ENCODE assay signal across 10 cellular contexts in genomic region chr18:55338955-55339662, GRCh38.
DNase-seq lines count a peak whose midpoint lies in the region; ATAC-seq, FAIRE-seq and TF ChIP-seq lines count a peak whose summit lies in the region.
"Had no signal": no experiment of that assay in that cellular context is flagged by ENCODE, and none has a peak within 500 bp of the region (broad histone marks: within the 10 kb centered on the region; RNA-seq: fewer than 3 reads in every experiment).

No MANE protein-coding gene starts in this region.

- 17% methylated on average over 8 of the region's 8 CpGs for WGBS in right lobe of liver (ENCODE audit: insufficient coverage, low coverage, low lambda C conversion rate, missing lambda C conversion rate)
- 14% methylated on average over 8 of the region's 8 CpGs for WGBS in HepG2 (ENCODE audit: low lambda C conversion rate)

- no peak overlapping the region for H3K27ac ChIP-seq in right lobe of liver
- no peak overlapping the region for H3K27ac ChIP-seq in HepG2 (ENCODE audit: extremely low read length, insufficient read depth, low read length)
- peak overlapping the region; percentile 68 for H3K27ac ChIP-seq in vagina
- no peak overlapping the region for H3K27ac ChIP-seq in PC-3 (ENCODE audit: low read length)

- H3K79me2 ChIP-seq in HepG2 (ENCODE audit: insufficient read depth, low read length) (no peaks in the 10 kb centered on the region), PC-3 (ENCODE audit: low read length) (no peaks in the 10 kb centered on the region)

- no peaks in the 10 kb centered on the region for H3K36me3 Mint-ChIP-seq in mesothelial cell of epicardium

- no peak for TF ChIP-seq RAD21 in HepG2 (CRISPR knock-in tag; IDR thresholded peaks at IDR 0.05)

- TF ChIP-seq EP300 in HepG2 (IDR thresholded peaks at IDR 0.05; ENCODE audit: low read depth in 2 of 2, low read length in 2 of 2) (no peak), HepG2 (CRISPR knock-in tag; IDR thresholded peaks at IDR 0.05; ENCODE audit: borderline replicate concordance) (no peak)

- no peaks in the 10 kb centered on the region for H3K9me2 ChIP-seq in PC-3 (replicated peaks; ENCODE audit: low read length)

- H3K36me3 ChIP-seq in right lobe of liver = no peaks in the 10 kb centered on the region
- H3K36me3 ChIP-seq in HepG2 (replicated peaks in 1 of 2; ENCODE audit: control insufficient read depth in 1 of 2, insufficient read depth in 2 of 2, low read length in 2 of 2) = no peaks in the 10 kb centered on the region
- H3K36me3 ChIP-seq in bronchial epithelial cell (ENCODE audit: control insufficient read depth, insufficient read depth, low read length) = peaks cover 1% of the 10 kb centered on the region
- no peaks in the 10 kb centered on the region for H3K36me3 ChIP-seq in vagina
- no peaks in the 10 kb centered on the region for H3K36me3 ChIP-seq in PC-3 (ENCODE audit: low read depth, low read length)

- CTCF ChIA-PET in HepG2 (lab: Yijun Ruan, JAX; ENCODE audit: low intra/inter-chr PET ratio, low total read pairs) = no interaction called here
- CTCF ChIA-PET in PC-3 (lab: Charles Lee) = no interaction called here

- TF ChIP-seq CTCF in right lobe of liver (IDR thresholded peaks at IDR 0.05) (no peak), HepG2 (CRISPR knock-in tag; IDR thresholded peaks at IDR 0.05) (no peak), bronchial epithelial cell (IDR thresholded peaks at IDR 0.05; ENCODE audit: insufficient read depth, low read length, severe bottlenecking) (no peak), mesothelial cell of epicardium (IDR thresholded peaks at IDR 0.05; ENCODE audit: unreplicated experiment) (no peak), vagina (IDR thresholded peaks at IDR 0.05) (no peak), PC-3 (conservative IDR thresholded peaks at IDR 0.05; ENCODE audit: low read depth, low read length) (no peak; the same call in 1 of the 2 replicates)

- H3K9me3 ChIP-seq in right lobe of liver = no peaks in the 10 kb centered on the region
- H3K9me3 ChIP-seq in HepG2 (ENCODE audit: low read length) = no peaks in the 10 kb centered on the region
- H3K9me3 ChIP-seq in vagina = no peaks in the 10 kb centered on the region
- no peaks in the 10 kb centered on the region for H3K9me3 ChIP-seq in PC-3 (ENCODE audit: low read length)

- H3K4me3 ChIP-seq in right lobe of liver (no peak overlapping the region), HepG2 (replicated peaks in 1 of 3; ENCODE audit: insufficient read depth in 1 of 3, low read depth in 2 of 3, low read length in 3 of 3) (no peak overlapping the region), bronchial epithelial cell (ENCODE audit: low read depth, low read length) (no peak overlapping the region), vagina (no peak overlapping the region), PC-3 (ENCODE audit: low read length) (no peak overlapping the region)

- POLR2A ChIA-PET in HepG2 (lab: Yijun Ruan, JAX) (no interaction called here), PC-3 (lab: Charles Lee; ENCODE audit: unreplicated experiment) (no interaction called here)

- no peaks in the 10 kb centered on the region for H4K20me1 ChIP-seq in HepG2 (ENCODE audit: insufficient read depth, low read length)
- no peaks in the 10 kb centered on the region for H4K20me1 ChIP-seq in PC-3 (ENCODE audit: low read length)

- H3K4me1 ChIP-seq in right lobe of liver (no peaks in the 10 kb centered on the region), HepG2 (ENCODE audit: insufficient read depth, low read length) (no peaks in the 10 kb centered on the region), vagina (peaks cover 6% of the 10 kb centered on the region), PC-3 (ENCODE audit: insufficient read depth, low read length) (no peaks in the 10 kb centered on the region)

- BruUV-seq in HepG2 (replicated peaks; lab: Mats Ljungman, UMichigan) (no TSS peak), PC-3 (replicated peaks; lab: Mats Ljungman, UMichigan) (no TSS peak)

- H3K9ac ChIP-seq in HepG2 (ENCODE audit: insufficient read depth, low read depth, low read length) (no peak overlapping the region), PC-3 (ENCODE audit: low read length) (no peak overlapping the region)

- TF ChIP-seq POLR2A in right lobe of liver (IDR thresholded peaks at IDR 0.05) (no peak), HepG2 (IDR thresholded peaks at IDR 0.05; ENCODE audit: insufficient read depth in 1 of 2, low read depth in 2 of 2, low read length in 2 of 2) (no peak), vagina (IDR thresholded peaks at IDR 0.05) (no peak)

- no peaks in the 10 kb centered on the region for H3F3A ChIP-seq in PC-3 (ENCODE audit: low read length, unreplicated experiment)

- ATAC-seq in right lobe of liver (peak in 3 of 4 donors; percentile 45 to 59 (median 56)), HepG2 (no peak), PC-3 (no peak)
- ATAC-seq: Panc1 had no signal

- H2AFZ ChIP-seq in HepG2 (ENCODE audit: low read length) (no peak overlapping the region), PC-3 (ENCODE audit: low read length) (no peak overlapping the region)

- H3K4me1 Mint-ChIP-seq in mesothelial cell of epicardium = peaks cover 29% of the 10 kb centered on the region

- in situ Hi-C loops in HepG2 (cut with HindIII; ENCODE audit: extremely low pct_ligation_motif_present, low pct_unique_long_range_greater_than_20kb) = no loop called here

- intact Hi-C loops in right lobe of liver (cut with DNase I) (no loop called here), HepG2 (cut with micrococcal nuclease; ENCODE audit: unreplicated experiment) (no loop called here), vagina (cut with DNase I) (no loop called here), PC-3 (cut with micrococcal nuclease) (no loop called here)

- DNase-seq in right lobe of liver = no peak
- no peak for DNase-seq in HepG2 (ENCODE audit: low spot score)
- peak; percentile 6 for DNase-seq in bronchial epithelial cell (ENCODE audit: low read depth)
- no peak for DNase-seq in mesothelial cell of epicardium (ENCODE audit: low spot score in 2 of 2, unreplicated experiment in 2 of 2)
- no peak for DNase-seq in vagina (ENCODE audit: extremely low spot score in 2 of 2)
- no peak for DNase-seq in PC-3
- no peak for DNase-seq in T-helper 1 cell
- no peak for DNase-seq in SW 1271 (lab: John Stamatoyannopoulos, UW)
- DNase-seq: activated CD4-positive, alpha-beta T cell treated with anti-CD3 and anti-CD28 coated beads, Interleukin-2, amount 50 U/mL, for 48 hours had no signal

- FAIRE-seq in HepG2 (lab: Jason Lieb, UNC) (no peak), bronchial epithelial cell (lab: Jason Lieb, UNC) (no peak)

- no peaks in the 10 kb centered on the region for H3K9me3 Mint-ChIP-seq in mesothelial cell of epicardium

- peak overlapping the region; percentile 39 for H3K27ac Mint-ChIP-seq in mesothelial cell of epicardium

- H3K27me3 ChIP-seq in right lobe of liver = no peaks in the 10 kb centered on the region
- H3K27me3 ChIP-seq in HepG2 (ENCODE audit: control insufficient read depth in 1 of 2, insufficient read depth in 2 of 2, low read length in 2 of 2) = no peaks in the 10 kb centered on the region
- H3K27me3 ChIP-seq in bronchial epithelial cell (ENCODE audit: control insufficient read depth, insufficient read depth, low read length) = no peaks in the 10 kb centered on the region
- H3K27me3 ChIP-seq in vagina = no peaks in the 10 kb centered on the region
- no peaks in the 10 kb centered on the region for H3K27me3 ChIP-seq in PC-3 (ENCODE audit: low read length)

- H3K4me2 ChIP-seq in HepG2 (ENCODE audit: low read depth, low read length) = no peak overlapping the region
- no peak overlapping the region for H3K4me2 ChIP-seq in PC-3 (ENCODE audit: low read length)

- no peaks in the 10 kb centered on the region for H3K27me3 Mint-ChIP-seq in mesothelial cell of epicardium (ENCODE audit: low read depth)

- no peak overlapping the region for H3K4me3 Mint-ChIP-seq in mesothelial cell of epicardium

TF ChIP-seq in HepG2, 621 proteins besides CTCF, POLR2A, EP300 and RAD21 (continues in another document):
- TF ChIP-seq THAP9 (CRISPR knock-in tag; IDR thresholded peaks at IDR 0.05; ENCODE audit: borderline replicate concordance) = no peak
- TF ChIP-seq, protein P1, sequence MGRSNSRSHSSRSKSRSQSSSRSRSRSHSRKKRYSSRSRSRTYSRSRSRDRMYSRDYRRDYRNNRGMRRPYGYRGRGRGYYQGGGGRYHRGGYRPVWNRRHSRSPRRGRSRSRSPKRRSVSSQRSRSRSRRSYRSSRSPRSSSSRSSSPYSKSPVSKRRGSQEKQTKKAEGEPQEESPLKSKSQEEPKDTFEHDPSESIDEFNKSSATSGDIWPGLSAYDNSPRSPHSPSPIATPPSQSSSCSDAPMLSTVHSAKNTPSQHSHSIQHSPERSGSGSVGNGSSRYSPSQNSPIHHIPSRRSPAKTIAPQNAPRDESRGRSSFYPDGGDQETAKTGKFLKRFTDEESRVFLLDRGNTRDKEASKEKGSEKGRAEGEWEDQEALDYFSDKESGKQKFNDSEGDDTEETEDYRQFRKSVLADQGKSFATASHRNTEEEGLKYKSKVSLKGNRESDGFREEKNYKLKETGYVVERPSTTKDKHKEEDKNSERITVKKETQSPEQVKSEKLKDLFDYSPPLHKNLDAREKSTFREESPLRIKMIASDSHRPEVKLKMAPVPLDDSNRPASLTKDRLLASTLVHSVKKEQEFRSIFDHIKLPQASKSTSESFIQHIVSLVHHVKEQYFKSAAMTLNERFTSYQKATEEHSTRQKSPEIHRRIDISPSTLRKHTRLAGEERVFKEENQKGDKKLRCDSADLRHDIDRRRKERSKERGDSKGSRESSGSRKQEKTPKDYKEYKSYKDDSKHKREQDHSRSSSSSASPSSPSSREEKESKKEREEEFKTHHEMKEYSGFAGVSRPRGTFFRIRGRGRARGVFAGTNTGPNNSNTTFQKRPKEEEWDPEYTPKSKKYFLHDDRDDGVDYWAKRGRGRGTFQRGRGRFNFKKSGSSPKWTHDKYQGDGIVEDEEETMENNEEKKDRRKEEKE (IDR thresholded peaks at IDR 0.05) = no peak

Comparison
In these comparisons a context has a peak if more than half of its experiments do, and no peak if none do; other contexts are left out.
1. ATAC-seq: peak in right lobe of liver (3 of 4); none in HepG2 (single experiment) and PC-3 (single experiment).